21 cellular contexts compared by ENCODE assay signal in the genomic region with DNA sequence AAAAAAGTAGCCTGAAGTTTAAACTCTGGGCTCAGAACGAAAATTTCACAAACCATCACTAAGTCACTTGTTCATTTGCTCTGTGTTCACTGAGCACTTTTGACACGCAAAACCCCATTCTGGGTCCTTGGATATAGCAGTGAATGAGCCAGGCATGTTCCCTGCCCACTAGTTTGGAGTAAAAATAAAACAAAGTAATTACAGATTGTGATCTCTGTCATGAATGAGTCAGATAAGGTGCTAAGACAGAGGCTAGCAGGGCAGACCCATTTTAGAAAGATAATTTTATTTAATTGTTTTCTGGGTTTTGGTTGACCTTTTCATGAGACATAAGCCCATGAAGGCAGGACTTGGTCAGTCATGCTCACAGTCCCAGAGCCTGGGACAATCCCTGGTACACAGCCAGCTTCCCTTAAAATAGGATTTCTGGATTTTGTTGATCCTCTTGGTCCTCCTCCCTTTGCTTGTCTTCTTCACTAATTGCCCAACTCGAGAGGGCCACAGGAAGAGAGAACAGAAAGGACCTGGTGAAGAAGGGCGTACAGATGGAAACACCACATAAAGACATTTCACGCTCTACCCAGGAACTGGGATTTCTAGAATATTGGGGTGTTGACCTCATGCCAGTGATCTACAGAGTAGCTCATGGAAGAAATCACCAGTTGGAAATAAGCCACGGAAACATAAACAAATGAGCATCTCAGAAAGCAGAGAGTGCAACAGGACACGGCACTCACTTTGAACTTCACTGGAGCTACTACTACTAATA.
DNase-seq lines count a peak whose midpoint lies in the region; ATAC-seq and TF ChIP-seq lines count a peak whose summit lies in the region.
"Had no signal": no experiment of that assay in that cellular context is flagged by ENCODE, and none has a peak within 500 bp of the region (broad histone marks: within the 10 kb centered on the region; RNA-seq: fewer than 3 reads in every experiment).

No MANE protein-coding gene starts in this region.

- H2AFZ ChIP-seq in GM23248: no peak overlapping the region

- peaks cover 16% of the 10 kb centered on the region for H3K36me3 Mint-ChIP-seq in CD8-positive, alpha-beta T cell
- no peaks in the 10 kb centered on the region for H3K36me3 Mint-ChIP-seq in activated naive CD8-positive, alpha-beta T cell
- no peaks in the 10 kb centered on the region for H3K36me3 Mint-ChIP-seq in natural killer cell

- H3K27ac ChIP-seq in CD8-positive, alpha-beta T cell (ENCODE audit: low read depth, low read length): no peak overlapping the region
- H3K27ac ChIP-seq in esophagus squamous epithelium (peak overlapping the region in 2 of 4 donors; percentile 5 to 18), GM23248 (no peak overlapping the region), dorsolateral prefrontal cortex (no peak overlapping the region)
- H3K27ac ChIP-seq: pancreas, uterus had no signal

- in situ Hi-C loops in GM23248 (cut with MboI): no loop called here

- no peaks in the 10 kb centered on the region for H3K9me3 Mint-ChIP-seq in CD8-positive, alpha-beta T cell
- H3K9me3 Mint-ChIP-seq in activated naive CD8-positive, alpha-beta T cell (ENCODE audit: low read depth): no peaks in the 10 kb centered on the region
- no peaks in the 10 kb centered on the region for H3K9me3 Mint-ChIP-seq in natural killer cell
- H3K9me3 Mint-ChIP-seq: activated B cell treated with CpG ODN at 0.5 μM for 24 hours had no signal

- DNase-seq in CD8-positive, alpha-beta T cell: no peak
- DNase-seq in M059J (ENCODE audit: low read depth) (peak; percentile 32), natural killer cell (no peak), esophagus squamous epithelium (lab: John Stamatoyannopoulos, UW) (no peak), GM23248 (no peak), dorsolateral prefrontal cortex (no peak)
- DNase-seq: activated B cell treated with CpG ODN at 0.5 μM for 24 hours; AML-193; amniotic stem cell; caudate nucleus; effector CD8-positive, alpha-beta T cell; heart left ventricle; NCI-H1092; NCI-H2107; NCI-H524 treated with DMSO at 0.1 percent for 48 hours; pancreas; substantia nigra; uterus had no signal

- TF ChIP-seq POLR2A in esophagus squamous epithelium (IDR thresholded peaks at IDR 0.05): no peak

- no peak overlapping the region for H3K4me3 Mint-ChIP-seq in CD8-positive, alpha-beta T cell
- H3K4me3 Mint-ChIP-seq in activated naive CD8-positive, alpha-beta T cell: peak overlapping the region; percentile 38
- peak overlapping the region; percentile 71 for H3K4me3 Mint-ChIP-seq in natural killer cell
- H3K4me3 Mint-ChIP-seq: activated B cell treated with CpG ODN at 0.5 μM for 24 hours had no signal

- TF ChIP-seq CTCF in CD8-positive, alpha-beta T cell (IDR thresholded peaks at IDR 0.05): no peak
- TF ChIP-seq CTCF in natural killer cell (IDR thresholded peaks at IDR 0.05) (no peak), esophagus squamous epithelium (IDR thresholded peaks at IDR 0.05) (no peak), dorsolateral prefrontal cortex (IDR thresholded peaks at IDR 0.05 in 54 of 56, conservative IDR thresholded peaks at IDR 0.05 in 2 of 56; ENCODE audit: low read depth in 1 of 56, partially characterized antibody in 56 of 56) (no peak)

- no peak overlapping the region for H3K9ac ChIP-seq in GM23248

- H3F3A ChIP-seq in GM23248 (ENCODE audit: insufficient read depth): peaks cover 2% of the 10 kb centered on the region; the same call in 1 of the 2 replicates

- H3K4me3 ChIP-seq in CD8-positive, alpha-beta T cell (ENCODE audit: low read depth, low read length): no peak overlapping the region
- H3K4me3 ChIP-seq in esophagus squamous epithelium (no peak overlapping the region), GM23248 (no peak overlapping the region), dorsolateral prefrontal cortex (no peak overlapping the region)
- H3K4me3 ChIP-seq: HAP-1, heart left ventricle, K562, pancreas, uterus had no signal

- no peaks in the 10 kb centered on the region for H3K27me3 ChIP-seq in CD8-positive, alpha-beta T cell (ENCODE audit: insufficient read depth, low read length)
- H3K27me3 ChIP-seq in esophagus squamous epithelium: no peaks in the 10 kb centered on the region
- no peaks in the 10 kb centered on the region for H3K27me3 ChIP-seq in GM23248 (replicated peaks; ENCODE audit: insufficient read depth)
- H3K27me3 ChIP-seq in dorsolateral prefrontal cortex: no peaks in the 10 kb centered on the region
- H3K27me3 ChIP-seq: heart left ventricle, pancreas, uterus had no signal

- no peaks in the 10 kb centered on the region for H3K79me2 ChIP-seq in GM23248 (ENCODE audit: insufficient read depth)

- H4K20me1 ChIP-seq in GM23248 (ENCODE audit: insufficient read depth): no peaks in the 10 kb centered on the region

- CTCF ChIA-PET in CD8-positive, alpha-beta T cell (lab: Charles Lee): interaction anchor here (2.1 kb wide), 1 partner anchor 103 kb away, joined by 7 read pairs; no protein-coding TSS in a partner anchor

- no peaks in the 10 kb centered on the region for H3K9me2 ChIP-seq in GM23248 (ENCODE audit: insufficient read depth)

- H3K4me2 ChIP-seq in GM23248 (ENCODE audit: unreplicated experiment): no peak overlapping the region

- ATAC-seq in CD8-positive, alpha-beta T cell: no peak
- ATAC-seq in natural killer cell: peak in 2 of 3 donors; percentile 42 to 74
- ATAC-seq: K562, pancreas had no signal

- H3K4me1 ChIP-seq in CD8-positive, alpha-beta T cell (ENCODE audit: insufficient read depth, low read length): peaks cover 57% of the 10 kb centered on the region
- H3K4me1 ChIP-seq in esophagus squamous epithelium (peaks cover 14 to 73% (median 45%) of the 10 kb centered on the region in 3 donors), GM23248 (ENCODE audit: insufficient read depth) (peaks cover 12% of the 10 kb centered on the region)
- H3K4me1 ChIP-seq: HAP-1, pancreas, uterus had no signal

- intact Hi-C loops in CD8-positive, alpha-beta T cell (cut with DNase I, micrococcal nuclease): loop anchor here in 1 of 2 experiments (2.0 kb wide), 1 partner anchor 31 kb away; no protein-coding TSS in a partner anchor
- intact Hi-C loops in natural killer cell (cut with micrococcal nuclease): no loop called here
- intact Hi-C loops in esophagus squamous epithelium (cut with DNase I): no loop called here
- intact Hi-C loops in dorsolateral prefrontal cortex (cut with DNase I): no loop called here

- POLR2A ChIA-PET in CD8-positive, alpha-beta T cell (lab: Charles Lee): interaction anchor here (1.1 to 2.0 kb wide), 2 partner anchors 9 to 85 kb away, joined by 5 to 7 read pairs; partner anchors contain the start of gene ARHGEF3

- H3K27ac Mint-ChIP-seq in CD8-positive, alpha-beta T cell: peak overlapping the region; percentile 81
- peak overlapping the region; percentile 76 for H3K27ac Mint-ChIP-seq in activated naive CD8-positive, alpha-beta T cell
- H3K27ac Mint-ChIP-seq in natural killer cell: peak overlapping the region; percentile 88 to 91
- H3K27ac Mint-ChIP-seq: activated B cell treated with CpG ODN at 0.5 μM for 24 hours had no signal

- 62 to 64% methylated on average over 6 to 7 of the region's 7 CpGs for WGBS in esophagus squamous epithelium, 2 donors
- 74% methylated on average over 7 of the region's 7 CpGs for WGBS in GM23248 (ENCODE audit: low coverage in 1 of 2, low lambda C conversion rate in 2 of 2, missing lambda C conversion rate in 2 of 2), 2 experiments

- no peaks in the 10 kb centered on the region for H3K27me3 Mint-ChIP-seq in CD8-positive, alpha-beta T cell (ENCODE audit: low read depth)
- H3K27me3 Mint-ChIP-seq in activated naive CD8-positive, alpha-beta T cell: no peaks in the 10 kb centered on the region
- H3K27me3 Mint-ChIP-seq in natural killer cell (ENCODE audit: low read depth in 2 of 2): no peaks in the 10 kb centered on the region
- H3K27me3 Mint-ChIP-seq: activated B cell treated with CpG ODN at 0.5 μM for 24 hours had no signal

- peaks cover 74% of the 10 kb centered on the region for H3K4me1 Mint-ChIP-seq in CD8-positive, alpha-beta T cell (ENCODE audit: low read depth)
- peaks cover 89% of the 10 kb centered on the region for H3K4me1 Mint-ChIP-seq in activated naive CD8-positive, alpha-beta T cell (ENCODE audit: low read depth)
- H3K4me1 Mint-ChIP-seq in natural killer cell: peaks cover 42 to 50% of the 10 kb centered on the region in 2 donors

- no peaks in the 10 kb centered on the region for H3K36me3 ChIP-seq in CD8-positive, alpha-beta T cell (ENCODE audit: insufficient read depth, low read length)
- H3K36me3 ChIP-seq in esophagus squamous epithelium (peaks cover 0 to 11% (median 0%) of the 10 kb centered on the region in 3 donors), GM23248 (ENCODE audit: low read depth) (no peaks in the 10 kb centered on the region)
- H3K36me3 ChIP-seq: HAP-1, heart left ventricle, pancreas, uterus had no signal

- no peaks in the 10 kb centered on the region for H3K9me3 ChIP-seq in CD8-positive, alpha-beta T cell (ENCODE audit: low read length)
- H3K9me3 ChIP-seq in esophagus squamous epithelium (no peaks in the 10 kb centered on the region), GM23248 (ENCODE audit: low read depth) (no peaks in the 10 kb centered on the region)
- H3K9me3 ChIP-seq: HAP-1, heart left ventricle, pancreas, uterus had no signal
